8 cellular contexts compared by ENCODE assay signal in genomic region chr12:123761841-123762714, GRCh38. TPM values are rescaled to one million over a fixed set of nuclear protein-coding genes. Genes with fewer than 3 reads are reported as not detected.
A peak's percentile ranks its signal among the peaks of the same experiment; 100 is the strongest.
DNase-seq lines count a peak whose midpoint lies in the region; ATAC-seq and TF ChIP-seq lines count a peak whose summit lies in the region.

DNAH10 (plus strand) TSS chr12:123762301; CDS start chr12:123762337, 36 bp downstream.

- TF ChIP-seq CTCF in AG04450 (IDR thresholded peaks at IDR 0.05; ENCODE audit: low read depth, low read length) (peak; percentile 29), activated B cell treated with CpG ODN at 0.5 μM for 24 hours (IDR thresholded peaks at IDR 0.05) (no peak), mesothelial cell of epicardium (IDR thresholded peaks at IDR 0.05; ENCODE audit: unreplicated experiment) (peak; percentile 39), suprapubic skin (IDR thresholded peaks at IDR 0.05) (no peak)

- H3K4me1 Mint-ChIP-seq in activated B cell treated with CpG ODN at 0.5 μM for 24 hours = peaks cover 14% of the 10 kb centered on the region
- H3K4me1 Mint-ChIP-seq in mesothelial cell of epicardium = peaks cover 4% of the 10 kb centered on the region

- H3K4me1 ChIP-seq in duodenal mucosa (ENCODE audit: control insufficient read depth in 1 of 2, insufficient read depth in 2 of 2, low read length in 2 of 2) = peaks cover 8 to 18% of the 10 kb centered on the region in 2 donors
- peaks cover 14% of the 10 kb centered on the region for H3K4me1 ChIP-seq in suprapubic skin

- H3K9me3 ChIP-seq in AG04450 (ENCODE audit: control insufficient read depth, insufficient read depth, low read length) = no peaks in the 10 kb centered on the region
- no peaks in the 10 kb centered on the region for H3K9me3 ChIP-seq in duodenal mucosa (ENCODE audit: control insufficient read depth in 1 of 2, low read length in 2 of 2)
- no peaks in the 10 kb centered on the region for H3K9me3 ChIP-seq in suprapubic skin

- no peak within 1 kb of the TSS for H3K9ac ChIP-seq in duodenal mucosa (ENCODE audit: low read depth in 1 of 2, low read length in 2 of 2)

- DNase-seq in AG04450 (ENCODE audit: low read depth, low spot score) (no peak), activated B cell treated with CpG ODN at 0.5 μM for 24 hours (peak; percentile 61), mesothelial cell of epicardium (ENCODE audit: low spot score in 2 of 2, unreplicated experiment in 2 of 2) (peak; percentile 41 to 75), suprapubic skin (ENCODE audit: low spot score in 2 of 2) (no peak), GF-D8 (lab: John Stamatoyannopoulos, UW) (no peak)

- 1% methylated on average over 37 of the region's 105 CpGs for WGBS in suprapubic skin

- H3K9me3 Mint-ChIP-seq in activated B cell treated with CpG ODN at 0.5 μM for 24 hours (no peaks in the 10 kb centered on the region), mesothelial cell of epicardium (no peaks in the 10 kb centered on the region)

- H3K27me3 ChIP-seq in AG04450 (ENCODE audit: control insufficient read depth, insufficient read depth, low read length) (peaks cover 10% of the 10 kb centered on the region), duodenal mucosa (ENCODE audit: control insufficient read depth in 1 of 2, insufficient read depth in 2 of 2, low read length in 2 of 2) (no peaks in the 10 kb centered on the region), suprapubic skin (no peaks in the 10 kb centered on the region)

- ATAC-seq in GM18867 (IDR thresholded peaks at IDR 0.05; ENCODE audit: unreplicated experiment) (peak; percentile 65), HG03442 (IDR thresholded peaks at IDR 0.05; ENCODE audit: unreplicated experiment) (peak; percentile 65), activated B cell treated with CpG ODN at 0.5 μM for 24 hours (ENCODE audit: low read depth) (peak; percentile 82)

- H3K4me3 ChIP-seq in AG04450 (ENCODE audit: low read depth, low read length) = peak within 1 kb of the TSS; percentile 61
- peak within 1 kb of the TSS; percentile 66 to 75 for H3K4me3 ChIP-seq in duodenal mucosa (ENCODE audit: low read depth in 1 of 2, low read length in 2 of 2)
- H3K4me3 ChIP-seq in suprapubic skin = peak within 1 kb of the TSS; percentile 54

- intact Hi-C loops in activated B cell treated with CpG ODN at 0.5 μM for 24 hours (cut with micrococcal nuclease) = loop anchor here (1.0 to 5.0 kb wide), 3 partner anchors 49 to 220 kb away; partner anchors contain the start of genes ATP6V0A2, EIF2B1 and GTF2H3

- H3K27me3 Mint-ChIP-seq in activated B cell treated with CpG ODN at 0.5 μM for 24 hours (no peaks in the 10 kb centered on the region), mesothelial cell of epicardium (ENCODE audit: low read depth) (peaks cover 28% of the 10 kb centered on the region)

- H3K36me3 Mint-ChIP-seq in activated B cell treated with CpG ODN at 0.5 μM for 24 hours (ENCODE audit: low read depth) (peaks cover 21% of the 10 kb centered on the region), mesothelial cell of epicardium (peaks cover 5% of the 10 kb centered on the region)

- POLR2A ChIA-PET in AG04450 (lab: Yijun Ruan, JAX) (no interaction called here), activated B cell treated with CpG ODN at 0.5 μM for 24 hours (lab: Charles Lee) (interaction anchor here (0.8 to 1.8 kb wide), 5 partner anchors 36 to 529 kb away, joined by 3 to 6 read pairs (median 4); partner anchors contain the start of genes ATP6V0A2, MPHOSPH9 and MTRFR)

- TF ChIP-seq POLR2A in suprapubic skin (IDR thresholded peaks at IDR 0.05) = no peak

- peaks cover 4 to 19% of the 10 kb centered on the region in 2 donors for H3K36me3 ChIP-seq in duodenal mucosa (ENCODE audit: control insufficient read depth in 1 of 2, insufficient read depth in 2 of 2, low read length in 2 of 2)
- H3K36me3 ChIP-seq in suprapubic skin = peaks cover 9% of the 10 kb centered on the region

- H3K4me3 Mint-ChIP-seq in activated B cell treated with CpG ODN at 0.5 μM for 24 hours = peak within 1 kb of the TSS; percentile 91
- H3K4me3 Mint-ChIP-seq in mesothelial cell of epicardium = peak within 1 kb of the TSS; percentile 74

- H3K27ac Mint-ChIP-seq in activated B cell treated with CpG ODN at 0.5 μM for 24 hours (peak within 1 kb of the TSS; percentile 77), mesothelial cell of epicardium (no peak within 1 kb of the TSS)

- CTCF ChIA-PET in AG04450 (lab: Charles Lee) (interaction anchor here (0.6 to 0.8 kb wide), 2 partner anchors 17 to 805 kb away, joined by 3 read pairs; no protein-coding TSS in a partner anchor), activated B cell treated with CpG ODN at 0.5 μM for 24 hours (lab: Charles Lee) (interaction anchor here (1.1 to 1.4 kb wide), 5 partner anchors 48 to 138 kb away, joined by 3 to 5 read pairs (median 4); partner anchors contain the start of gene ATP6V0A2)

- no peak for TF ChIP-seq EP300 in suprapubic skin (IDR thresholded peaks at IDR 0.05)

- H3K27ac ChIP-seq in AG04450 (ENCODE audit: low read depth, low read length) (no peak within 1 kb of the TSS), duodenal mucosa (ENCODE audit: low read depth, low read length) (no peak within 1 kb of the TSS), suprapubic skin (no peak within 1 kb of the TSS)

RNA-seq across cellular contexts. Expression of gene DNAH10, which starts in this region (rescaled TPM):
- polyA plus RNA-seq in AG04450 (2011; rRNA removed) = 8.6 and 9.1 TPM in 2 replicates
- polyA minus RNA-seq in AG04450 (2011; rRNA and poly(A)+ RNA removed) = 8.0 and 9.0 TPM in 2 replicates
- 0.32 and 0.51 TPM in 2 replicates for total RNA-seq in activated B cell treated with CpG ODN at 0.5 μM for 24 hours
- total RNA-seq in mesothelial cell of epicardium = 2.0 to 2.7 TPM (median 2.5 TPM) in 3 replicates
- 1 to 10 TPM in 1 of 4 donors, under 1 TPM in 2, not detected in 1; 0.13 to 1.2 (median 0.19) TPM for total RNA-seq in suprapubic skin

Comparison
In these comparisons a context has a peak if more than half of its experiments do, and no peak if none do; other contexts are left out.
1. Peak in DNase-seq and ATAC-seq in activated B cell treated with CpG ODN at 0.5 μM for 24 hours; RNA of the gene not detected or under 1 TPM.
2. DNase-seq: peak in mesothelial cell of epicardium (2 of 2); none in AG04450 (single experiment), suprapubic skin (0 of 2) and GF-D8 (single experiment).
3. CTCF ChIP-seq: peak in AG04450 (single experiment) and mesothelial cell of epicardium (single experiment); none in activated B cell treated with CpG ODN at 0.5 μM for 24 hours (single experiment) and suprapubic skin (0 of 2).
4. Peak in every context shown above with its lines, with median percentiles within 50 percentile points of each other: H3K4me3 ChIP-seq and ATAC-seq.